Comparison of ENCODE assay signal across 8 cellular contexts in genomic region chr20:41643504-41643938, GRCh38. TPM values are rescaled to one million over a fixed set of nuclear protein-coding genes. Genes with fewer than 3 reads are reported as not detected.
DNase-seq lines count a peak whose midpoint lies in the region; ATAC-seq and TF ChIP-seq lines count a peak whose summit lies in the region.

No MANE protein-coding gene starts in this region.

- H3K4me1 ChIP-seq in spleen = no peaks in the 10 kb centered on the region
- H3K4me1 ChIP-seq in naive thymus-derived CD4-positive, alpha-beta T cell (ENCODE audit: control insufficient read depth in 2 of 2, insufficient read depth in 2 of 2, low read length in 2 of 2) = no peaks in the 10 kb centered on the region

- ATAC-seq in omental fat pad (ENCODE audit: low FRiP score) (peak; percentile 82), HG03175 (IDR thresholded peaks at IDR 0.05; ENCODE audit: unreplicated experiment) (no peak)
- ATAC-seq in naive thymus-derived CD4-positive, alpha-beta T cell = no peak

- H3K27me3 Mint-ChIP-seq in naive thymus-derived CD4-positive, alpha-beta T cell = peaks cover 5 to 22% (median 18%) of the 10 kb centered on the region in 5 donors

- H3K4me3 ChIP-seq in cardiac fibroblast (replicated peaks in 1 of 2; ENCODE audit: low read depth in 2 of 2, low read length in 2 of 2) (no peak overlapping the region), spleen (no peak overlapping the region)
- no peak overlapping the region for H3K4me3 ChIP-seq in naive thymus-derived CD4-positive, alpha-beta T cell (ENCODE audit: low read length)

- no peaks in the 10 kb centered on the region for H3K36me3 Mint-ChIP-seq in naive thymus-derived CD4-positive, alpha-beta T cell

- no peaks in the 10 kb centered on the region for H3K27me3 ChIP-seq in spleen (replicated peaks in 1 of 7)
- H3K27me3 ChIP-seq in naive thymus-derived CD4-positive, alpha-beta T cell (ENCODE audit: control insufficient read depth in 2 of 2, insufficient read depth in 2 of 2, low read length in 2 of 2) = no peaks in the 10 kb centered on the region

- peak; percentile 86 for DNase-seq in ELF-1 (ENCODE audit: low read depth, low spot score)
- peak; percentile 85 for DNase-seq in NCI-H2196 treated with DMSO at 0.1 percent for 48 hours (lab: John Stamatoyannopoulos, UW; ENCODE audit: unreplicated experiment)
- DNase-seq in cardiac fibroblast (ENCODE audit: low read depth in 2 of 2) = peak; percentile 73 to 93
- no peak for DNase-seq in omental fat pad (ENCODE audit: low spot score)
- no peak for DNase-seq in spleen
- DNase-seq in SIG-M5 treated with dmso at 0.1 percent for 504 hours (lab: John Stamatoyannopoulos, UW; ENCODE audit: unreplicated experiment) = no peak
- no peak for DNase-seq in naive thymus-derived CD4-positive, alpha-beta T cell

- H3K9me3 ChIP-seq in spleen = no peaks in the 10 kb centered on the region
- H3K9me3 ChIP-seq in naive thymus-derived CD4-positive, alpha-beta T cell (ENCODE audit: control insufficient read depth in 2 of 3, low read length in 3 of 3) = no peaks in the 10 kb centered on the region

- H3K27ac Mint-ChIP-seq in naive thymus-derived CD4-positive, alpha-beta T cell = no peak overlapping the region

- intact Hi-C loops in spleen (cut with DNase I; ENCODE audit: low total_unique reads) = no loop called here
- intact Hi-C loops in naive thymus-derived CD4-positive, alpha-beta T cell (cut with micrococcal nuclease) = no loop called here

- H3K4me3 Mint-ChIP-seq in naive thymus-derived CD4-positive, alpha-beta T cell = no peak overlapping the region

- H3K27ac ChIP-seq in spleen = no peak overlapping the region
- H3K27ac ChIP-seq in naive thymus-derived CD4-positive, alpha-beta T cell (ENCODE audit: low read depth, low read length) = no peak overlapping the region

- no peak for TF ChIP-seq POLR2A in spleen (IDR thresholded peaks at IDR 0.05)

- WGBS in spleen, 5 donors = 11 to 43% (median 14%) methylated on average over 3 of the region's 3 CpGs

- CTCF ChIA-PET in naive thymus-derived CD4-positive, alpha-beta T cell (lab: Charles Lee) = no interaction called here

- H3K9me3 Mint-ChIP-seq in naive thymus-derived CD4-positive, alpha-beta T cell = peaks cover 0 to 1% (median 0%) of the 10 kb centered on the region in 11 donors

- H3K36me3 ChIP-seq in spleen = no peaks in the 10 kb centered on the region
- no peaks in the 10 kb centered on the region for H3K36me3 ChIP-seq in naive thymus-derived CD4-positive, alpha-beta T cell (ENCODE audit: control insufficient read depth in 2 of 3, insufficient read depth in 3 of 3, low read length in 3 of 3)

- TF ChIP-seq CTCF in cardiac fibroblast (IDR thresholded peaks at IDR 0.05; ENCODE audit: low read depth, low read length) = no peak
- TF ChIP-seq CTCF in omental fat pad (IDR thresholded peaks at IDR 0.05) = no peak
- TF ChIP-seq CTCF in spleen (IDR thresholded peaks at IDR 0.05 in 8 of 11, conservative IDR thresholded peaks at IDR 0.05 in 3 of 11) = no peak

- peaks cover 0 to 4% (median 0%) of the 10 kb centered on the region in 7 donors for H3K4me1 Mint-ChIP-seq in naive thymus-derived CD4-positive, alpha-beta T cell

- POLR2A ChIA-PET in naive thymus-derived CD4-positive, alpha-beta T cell (lab: Charles Lee) = no interaction called here

RNA-seq across cellular contexts. Expression of gene CHD6, which starts 25.3 kb away (rescaled TPM):
- 10 to 100 TPM; 18.5 to 49.3 (median 28.7) TPM for total RNA-seq in omental fat pad
- total RNA-seq in spleen = 10 to 100 TPM; 45.0 to 68.3 (median 52.8) TPM
- polyA plus RNA-seq in spleen = 1 to 10 TPM; 4.2 to 6.1 (median 5.4) TPM
- total RNA-seq in naive thymus-derived CD4-positive, alpha-beta T cell = 100 to 1,000 TPM in 3 of 5 experiments, 10 to 100 TPM in 2; 46.3 to 132 (median 109) TPM
- 10 to 100 TPM; 63.5 to 79.3 TPM for polyA plus RNA-seq in naive thymus-derived CD4-positive, alpha-beta T cell

Comparison
In these comparisons a context has a peak if more than half of its experiments do, and no peak if none do; other contexts are left out.
1. DNase-seq: peak in ELF-1 (single experiment), NCI-H2196 treated with DMSO at 0.1 percent for 48 hours (single experiment) and cardiac fibroblast (2 of 2); none in omental fat pad (single experiment), spleen (single experiment), SIG-M5 treated with dmso at 0.1 percent for 504 hours (single experiment) and naive thymus-derived CD4-positive, alpha-beta T cell (0 of 9).